In the genomic region with DNA sequence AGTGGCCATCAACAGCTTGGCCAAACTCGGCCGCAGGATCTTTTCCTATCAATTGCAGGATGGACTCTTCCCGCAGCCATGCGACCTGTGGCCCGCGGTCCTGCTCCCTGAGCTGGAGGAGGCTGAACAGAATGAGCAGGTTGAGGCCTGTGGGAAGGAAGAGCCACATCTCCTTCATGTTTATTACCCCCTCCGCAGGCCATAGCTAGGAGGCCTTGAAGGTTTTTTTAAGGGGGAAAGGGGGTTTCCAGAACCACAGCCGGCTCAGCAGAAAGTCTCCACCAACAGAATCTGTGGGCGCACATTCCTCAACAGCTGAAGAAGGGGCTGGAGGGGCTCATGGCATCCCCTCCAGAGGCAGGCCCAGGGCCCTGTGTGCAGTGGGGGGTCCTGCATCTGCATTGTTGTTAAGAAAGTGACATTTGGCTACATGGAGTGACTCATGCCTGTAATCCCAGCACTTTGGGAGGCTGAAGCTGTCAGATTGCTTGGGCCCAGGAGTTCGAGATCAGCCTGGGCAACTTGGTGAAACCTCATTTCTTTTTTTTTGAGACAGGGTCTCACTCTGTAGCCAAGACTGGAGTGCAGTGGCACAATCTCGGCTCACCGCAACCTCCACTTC, we compare ENCODE assay signal across 8 cellular contexts. TPM values are rescaled to one million over a fixed set of nuclear protein-coding genes. Genes with fewer than 3 reads are reported as not detected.
A peak's percentile ranks its signal among the peaks of the same experiment; 100 is the strongest.
DNase-seq lines count a peak whose midpoint lies in the region; ATAC-seq and TF ChIP-seq lines count a peak whose summit lies in the region.

No MANE protein-coding gene starts in this region.

- ATAC-seq in GM18909 (IDR thresholded peaks at IDR 0.05; ENCODE audit: poor library complexity, unreplicated experiment) (peak; percentile 12), HG03196 (IDR thresholded peaks at IDR 0.05; ENCODE audit: unreplicated experiment) (no peak)

- DNase-seq in MM.1S (no peak), esophagus squamous epithelium (lab: John Stamatoyannopoulos, UW) (no peak), smooth muscle cell (lab: John Stamatoyannopoulos, UW; ENCODE audit: unreplicated experiment) (no peak), NCI-H1092 (lab: John Stamatoyannopoulos, UW) (no peak), occipital lobe (lab: John Stamatoyannopoulos, UW) (no peak)
- DNase-seq in stimulated activated CD4-positive, alpha-beta T cell treated with anti-CD3 and anti-CD28 coated beads, Interleukin-1b, Interleukin-23, amount 100 ng/mL, for 48 hours, result no peak

- TF ChIP-seq CTCF in MM.1S (IDR thresholded peaks at IDR 0.05; ENCODE audit: low read length) (no peak), esophagus squamous epithelium (IDR thresholded peaks at IDR 0.05) (no peak), smooth muscle cell (IDR thresholded peaks at IDR 0.05; ENCODE audit: borderline replicate concordance, insufficient read depth, poor library complexity, severe bottlenecking) (no peak)

- H3K36me3 ChIP-seq in MM.1S (replicated peaks; ENCODE audit: insufficient read depth, low read length) (no peaks in the 10 kb centered on the region), esophagus squamous epithelium (no peaks in the 10 kb centered on the region), smooth muscle cell (ENCODE audit: low read depth) (no peaks in the 10 kb centered on the region)

- no peaks in the 10 kb centered on the region for H3K9me2 ChIP-seq in MM.1S (replicated peaks; ENCODE audit: insufficient read depth, low read length)

- H3K79me2 ChIP-seq in MM.1S (ENCODE audit: low read length) (no peaks in the 10 kb centered on the region), smooth muscle cell (ENCODE audit: low read depth) (no peaks in the 10 kb centered on the region)

- H3K4me1 ChIP-seq in MM.1S (ENCODE audit: low read length) (no peaks in the 10 kb centered on the region), esophagus squamous epithelium (peaks cover 18 to 62% (median 43%) of the 10 kb centered on the region in 3 donors), smooth muscle cell (ENCODE audit: low read depth) (peaks cover 10% of the 10 kb centered on the region)

- H3F3A ChIP-seq in MM.1S (ENCODE audit: insufficient read depth, low read length) (no peaks in the 10 kb centered on the region), smooth muscle cell (ENCODE audit: low read depth) (no peaks in the 10 kb centered on the region)

- H4K20me1 ChIP-seq in MM.1S (ENCODE audit: insufficient read depth, low read length), result no peaks in the 10 kb centered on the region
- no peaks in the 10 kb centered on the region for H4K20me1 ChIP-seq in smooth muscle cell (ENCODE audit: low read depth)

- H3K4me3 ChIP-seq in MM.1S (ENCODE audit: low read length) (peak overlapping the region; percentile 62), esophagus squamous epithelium (peak overlapping the region; percentile 33 to 70 (median 50)), smooth muscle cell (no peak overlapping the region)

- H3K9ac ChIP-seq in MM.1S (ENCODE audit: low read length) (no peak overlapping the region), smooth muscle cell (ENCODE audit: low read depth) (no peak overlapping the region)

- H3K27ac ChIP-seq in MM.1S (ENCODE audit: low read length), result no peak overlapping the region
- H3K27ac ChIP-seq in esophagus squamous epithelium, result peak overlapping the region; percentile 75 to 87 (median 83)
- H3K27ac ChIP-seq in smooth muscle cell (ENCODE audit: low read depth), result no peak overlapping the region

- peak overlapping the region; percentile 80 for H2AFZ ChIP-seq in MM.1S (ENCODE audit: low read length)
- H2AFZ ChIP-seq in smooth muscle cell (ENCODE audit: low read depth), result peak overlapping the region; percentile 75

- intact Hi-C loops in esophagus squamous epithelium (cut with DNase I), result no loop called here

- H3K4me2 ChIP-seq in MM.1S (ENCODE audit: low read depth, low read length) (peak overlapping the region; percentile 69; the same call in 1 of the 2 replicates), smooth muscle cell (peak overlapping the region; percentile 72)

- no peaks in the 10 kb centered on the region for H3K27me3 ChIP-seq in MM.1S (replicated peaks; ENCODE audit: insufficient read depth, low read length)
- H3K27me3 ChIP-seq in esophagus squamous epithelium, result no peaks in the 10 kb centered on the region
- no peaks in the 10 kb centered on the region for H3K27me3 ChIP-seq in smooth muscle cell (ENCODE audit: low read depth)

- H3K9me3 ChIP-seq in MM.1S (replicated peaks; ENCODE audit: insufficient read depth, low read length) (no peaks in the 10 kb centered on the region), esophagus squamous epithelium (no peaks in the 10 kb centered on the region), smooth muscle cell (replicated peaks; ENCODE audit: low read depth) (no peaks in the 10 kb centered on the region)

- WGBS in esophagus squamous epithelium, 2 donors, result 78 to 100% methylated on average over 3 to 5 of the region's 12 CpGs
- WGBS in smooth muscle cell (ENCODE audit: low lambda C conversion rate), result 76% methylated on average over 12 of the region's 12 CpGs

- TF ChIP-seq POLR2A in esophagus squamous epithelium (IDR thresholded peaks at IDR 0.05), result no peak

RNA-seq across cellular contexts. Expression of gene PPP1R13B, which starts 25.2 kb away (rescaled TPM):
- 10 to 100 TPM; 12.7 to 25.0 (median 20.6) TPM for total RNA-seq in esophagus squamous epithelium
- 2.1 and 4.3 TPM in 2 replicates for total RNA-seq in smooth muscle cell
- polyA plus RNA-seq in smooth muscle cell, result 2.3 and 7.1 TPM in 2 replicates
- 15.8 TPM for total RNA-seq in occipital lobe

RNA-seq across cellular contexts. Expression of gene TDRD9, which starts 55.7 kb away (rescaled TPM):
- total RNA-seq in esophagus squamous epithelium (1 to 10 TPM in 1 of 4 donors, under 1 TPM in 3; 0.09 to 6.0 (median 0.74) TPM), smooth muscle cell (0.67 and 1.0 TPM in 2 replicates), occipital lobe (1.2 TPM)
- 0.44 TPM in 1 of 2 replicates, not detected in the other for polyA plus RNA-seq in smooth muscle cell

Comparison
In these comparisons a context has a peak if more than half of its experiments do, and no peak if none do; other contexts are left out.
1. H3K27ac ChIP-seq: peak in esophagus squamous epithelium (4 of 4); none in MM.1S (single experiment) and smooth muscle cell (single experiment).